In genomic region chr5:181260720-181261319, GRCh38 we compare ENCODE assay signal across 8 cellular contexts. TPM values are rescaled to one million over a fixed set of nuclear protein-coding genes. Genes with fewer than 3 reads are reported as not detected.
DNase-seq lines count a peak whose midpoint lies in the region; ATAC-seq and TF ChIP-seq lines count a peak whose summit lies in the region.

TSS of gene TRIM52 (minus strand) at chr5:181261143. CDS start at chr5:181260813, 330 bp downstream.

- ATAC-seq in HG03378 (IDR thresholded peaks at IDR 0.05; ENCODE audit: unreplicated experiment) (peak; percentile 79), activated B cell treated with CpG ODN at 0.5 μM for 24 hours (ENCODE audit: low read depth) (peak; percentile 80), right lobe of liver (peak; percentile 90 to 93 (median 91))

- H3K9me3 Mint-ChIP-seq in activated B cell treated with CpG ODN at 0.5 μM for 24 hours = no peaks in the 10 kb centered on the region

- H3K36me3 ChIP-seq in colonic mucosa (no peaks in the 10 kb centered on the region), right lobe of liver (no peaks in the 10 kb centered on the region)

- no peaks in the 10 kb centered on the region for H3K27me3 Mint-ChIP-seq in activated B cell treated with CpG ODN at 0.5 μM for 24 hours

- H3K4me1 Mint-ChIP-seq in activated B cell treated with CpG ODN at 0.5 μM for 24 hours = peaks cover 48% of the 10 kb centered on the region

- DNase-seq in activated gamma-delta T cell treated with Interleukin-2 at 50 U/mL for 16 hours = peak; percentile 90
- DNase-seq in activated gamma-delta T cell (lab: John Stamatoyannopoulos, UW) = no peak
- peak; percentile 86 for DNase-seq in activated B cell treated with CpG ODN at 0.5 μM for 24 hours
- peak; percentile 94 for DNase-seq in colonic mucosa
- peak; percentile 94 to 96 (median 95) for DNase-seq in right lobe of liver
- peak; percentile 78 to 85 (median 81) for DNase-seq in stimulated activated CD4-positive, alpha-beta T cell treated with anti-CD3 and anti-CD28 coated beads, TNF-alpha, amount 100 ng/mL, for 1 hour (ENCODE audit: low read depth in 3 of 3, low spot score in 1 of 3)
- DNase-seq in NCI-H345 treated with DMSO at 0.1 percent for 48 hours (lab: John Stamatoyannopoulos, UW; ENCODE audit: unreplicated experiment) = no peak

- peak within 1 kb of the TSS; percentile 98 for H3K4me3 Mint-ChIP-seq in activated B cell treated with CpG ODN at 0.5 μM for 24 hours

- WGBS in right lobe of liver (ENCODE audit: insufficient coverage, low coverage, low lambda C conversion rate, missing lambda C conversion rate) = 0% methylated on average over 24 of the region's 43 CpGs

- H3K27ac Mint-ChIP-seq in activated B cell treated with CpG ODN at 0.5 μM for 24 hours = peak within 1 kb of the TSS; percentile 96

- CTCF ChIA-PET in activated B cell treated with CpG ODN at 0.5 μM for 24 hours (lab: Charles Lee) = interaction anchor here (1.1 to 1.5 kb wide), 5 partner anchors 9 to 76 kb away, joined by 3 to 7 read pairs (median 5); partner anchors contain the start of gene RACK1

- TF ChIP-seq CTCF in activated B cell treated with CpG ODN at 0.5 μM for 24 hours (IDR thresholded peaks at IDR 0.05) = no peak
- no peak for TF ChIP-seq CTCF in colonic mucosa (IDR thresholded peaks at IDR 0.05)
- TF ChIP-seq CTCF in right lobe of liver (IDR thresholded peaks at IDR 0.05) = no peak

- no peaks in the 10 kb centered on the region for H3K27me3 ChIP-seq in colonic mucosa
- H3K27me3 ChIP-seq in right lobe of liver = no peaks in the 10 kb centered on the region

- POLR2A ChIA-PET in activated B cell treated with CpG ODN at 0.5 μM for 24 hours (lab: Charles Lee) = interaction anchor here (0.6 to 5.7 kb wide), 25 partner anchors 9 to 1637 kb away, joined by 3 to 144 read pairs (median 8); partner anchors contain the start of genes HNRNPH1, RACK1, TRIM41 and TRIM7

- no peaks in the 10 kb centered on the region for H3K9me3 ChIP-seq in colonic mucosa
- no peaks in the 10 kb centered on the region for H3K9me3 ChIP-seq in right lobe of liver

- H3K9ac ChIP-seq in colonic mucosa (ENCODE audit: low read depth in 2 of 2, low read length in 2 of 2) = peak within 1 kb of the TSS; percentile 99

- H3K27ac ChIP-seq in colonic mucosa (peak within 1 kb of the TSS; percentile 100), right lobe of liver (peak within 1 kb of the TSS; percentile 98 to 100 (median 100))

- peak; percentile 88 for TF ChIP-seq POLR2A in right lobe of liver (IDR thresholded peaks at IDR 0.05)

- H3K36me3 Mint-ChIP-seq in activated B cell treated with CpG ODN at 0.5 μM for 24 hours (ENCODE audit: low read depth) = peaks cover 38% of the 10 kb centered on the region

- H3K4me3 ChIP-seq in colonic mucosa (peak within 1 kb of the TSS; percentile 95), right lobe of liver (peak within 1 kb of the TSS; percentile 86 to 94 (median 89))

- intact Hi-C loops in activated B cell treated with CpG ODN at 0.5 μM for 24 hours (cut with micrococcal nuclease) (loop anchor here (1.0 to 5.0 kb wide), 10 partner anchors 15 to 969 kb away; partner anchors contain the start of genes MAPK9, MGAT1 and TRIM41), colonic mucosa (cut with DNase I) (loop anchor here (10.0 kb wide), 1 partner anchor 76 kb away; no protein-coding TSS in a partner anchor), right lobe of liver (cut with DNase I) (no loop called here)

- H3K4me1 ChIP-seq in colonic mucosa = no peaks in the 10 kb centered on the region
- peaks cover 0 to 37% (median 12%) of the 10 kb centered on the region in 4 donors for H3K4me1 ChIP-seq in right lobe of liver

RNA-seq across cellular contexts. Expression of gene TRIM52, which starts in this region (rescaled TPM):
- total RNA-seq in activated B cell treated with CpG ODN at 0.5 μM for 24 hours (30.9 and 36.9 TPM in 2 replicates), colonic mucosa (10 to 100 TPM in 1 of 2 donors, 1 to 10 TPM in 1; 9.8 to 13.5 TPM), right lobe of liver (1 to 10 TPM; 2.8 to 6.5 (median 4.6) TPM)

Comparison
In these comparisons a context has a peak if more than half of its experiments do, and no peak if none do; other contexts are left out.
1. DNase-seq: peak in activated gamma-delta T cell treated with Interleukin-2 at 50 U/mL for 16 hours (single experiment), activated B cell treated with CpG ODN at 0.5 μM for 24 hours (single experiment), colonic mucosa (single experiment), right lobe of liver (3 of 3) and stimulated activated CD4-positive, alpha-beta T cell treated with anti-CD3 and anti-CD28 coated beads, TNF-alpha, amount 100 ng/mL, for 1 hour (3 of 3); none in activated gamma-delta T cell (single experiment) and NCI-H345 treated with DMSO at 0.1 percent for 48 hours (single experiment).
2. intact Hi-C loops: an anchor here in activated B cell treated with CpG ODN at 0.5 μM for 24 hours (1.0 to 5.0 kb wide) and colonic mucosa (10.0 kb wide); none called in right lobe of liver.
3. Peak in every context shown above with its lines, with median percentiles within 50 percentile points of each other: ATAC-seq.